In genomic region chr1:4794020-4794780, GRCh38 we compare ENCODE assay signal across 22 cellular contexts.
DNase-seq lines count a peak whose midpoint lies in the region; ATAC-seq lines count a peak whose summit lies in the region.
"Had no signal": no experiment of that assay in that cellular context is flagged by ENCODE, and none has a peak within 500 bp of the region (broad histone marks: within the 10 kb centered on the region; RNA-seq: fewer than 3 reads in every experiment).

No MANE protein-coding gene starts in this region.

- peak; percentile 14 for DNase-seq in NCI-H2196 (lab: John Stamatoyannopoulos, UW; ENCODE audit: unreplicated experiment)
- no peak for DNase-seq in NCI-H2196 treated with DMSO at 0.1 percent for 48 hours (lab: John Stamatoyannopoulos, UW; ENCODE audit: unreplicated experiment)
- peak; percentile 54 for DNase-seq in NCI-H2029 (lab: John Stamatoyannopoulos, UW)
- no peak for DNase-seq in stimulated activated effector memory CD8-positive, alpha-beta T cell treated with anti-CD3 and anti-CD28 coated beads, Interleukin-12 subunit alpha, Interleukin-12 subunit beta, amount 100 ng/mL, for 72 hours (ENCODE audit: low spot score in 2 of 2)
- no peak for DNase-seq in activated CD4-positive, alpha-beta T cell treated with anti-CD3 and anti-CD28 coated beads, Interleukin-2, amount 50 U/mL, for 4 hours
- no peak for DNase-seq in cerebellar nuclear complex (lab: John Stamatoyannopoulos, UW)
- DNase-seq in central memory CD4-positive, alpha-beta T cell: no peak
- DNase-seq: 8988T; activated CD4-positive, alpha-beta T cell treated with anti-CD3 and anti-CD28 coated beads for 36 hours; activated naive CD8-positive, alpha-beta T cell treated with anti-CD3 and anti-CD28 coated beads for 36 hours; AML-193; CD8-positive, alpha-beta memory T cell; effector memory CD4-positive, alpha-beta T cell; kidney; NCI-H2081; NCI-H526; nucleus accumbens; PC-9; stimulated activated CD4-positive, alpha-beta T cell treated with anti-CD3 and anti-CD28 coated beads, Interleukin-4, amount 100 ng/mL, for 1 hour; stimulated activated naive CD8-positive, alpha-beta T cell treated with anti-CD3 and anti-CD28 coated beads, Interleukin-15, Interleukin-2, amounts not matched to agents 100 U/mL and 50 U/mL, for 24 hours had no signal

- peak; percentile 71 for ATAC-seq in activated T-helper 17 cell treated with anti-CD3 and anti-CD28 coated beads, Interleukin-2, amount 50 U/mL, for 72 hours (replicated peaks)
- ATAC-seq in stimulated activated effector memory CD8-positive, alpha-beta T cell treated with anti-CD3 and anti-CD28 coated beads, Interleukin-12 subunit alpha, Interleukin-12 subunit beta, amount 100 ng/mL, for 72 hours: peak; percentile 17
- ATAC-seq: activated CD4-positive, alpha-beta T cell treated with anti-CD3 and anti-CD28 coated beads for 36 hours; stimulated activated naive CD8-positive, alpha-beta T cell treated with anti-CD3 and anti-CD28 coated beads, Interleukin-15, Interleukin-2, amounts not matched to agents 100 U/mL and 50 U/mL, for 24 hours had no signal

- H3K27me3 Mint-ChIP-seq in activated T-helper 17 cell treated with anti-CD3 and anti-CD28 coated beads, Interleukin-2, amount 50 U/mL, for 72 hours: peaks cover 8% of the 10 kb centered on the region
- H3K27me3 Mint-ChIP-seq: activated CD4-positive, alpha-beta T cell treated with anti-CD3 and anti-CD28 coated beads for 36 hours; activated naive CD8-positive, alpha-beta T cell treated with anti-CD3 and anti-CD28 coated beads for 36 hours had no signal

- H3K9me3 Mint-ChIP-seq in activated T-helper 17 cell treated with anti-CD3 and anti-CD28 coated beads, Interleukin-2, amount 50 U/mL, for 72 hours: no peaks in the 10 kb centered on the region
- no peaks in the 10 kb centered on the region for H3K9me3 Mint-ChIP-seq in stimulated activated effector memory CD8-positive, alpha-beta T cell treated with anti-CD3 and anti-CD28 coated beads, Interleukin-12 subunit alpha, Interleukin-12 subunit beta, amount 100 ng/mL, for 72 hours
- H3K9me3 Mint-ChIP-seq: activated naive CD8-positive, alpha-beta T cell treated with anti-CD3 and anti-CD28 coated beads for 36 hours; activated T-helper 1 cell treated with anti-CD3 and anti-CD28 coated beads, Interleukin-12 subunit alpha, Interleukin-12 subunit beta, Interleukin-2, Interleukin-4 antibody, amounts not matched to agents 30 ng/mL and 10 ng/mL and 1 ng/mL, durations not matched to agents 14 hours and 24 hours and 36 hours had no signal

- H3K4me1 Mint-ChIP-seq in activated T-helper 17 cell treated with anti-CD3 and anti-CD28 coated beads, Interleukin-2, amount 50 U/mL, for 72 hours: no peaks in the 10 kb centered on the region
- peaks cover 5% of the 10 kb centered on the region for H3K4me1 Mint-ChIP-seq in stimulated activated effector memory CD8-positive, alpha-beta T cell treated with anti-CD3 and anti-CD28 coated beads, Interleukin-12 subunit alpha, Interleukin-12 subunit beta, amount 100 ng/mL, for 72 hours
- H3K4me1 Mint-ChIP-seq: activated CD4-positive, alpha-beta T cell treated with anti-CD3 and anti-CD28 coated beads for 36 hours; CD8-positive, alpha-beta memory T cell had no signal

- H3K27ac Mint-ChIP-seq in activated T-helper 17 cell treated with anti-CD3 and anti-CD28 coated beads, Interleukin-2, amount 50 U/mL, for 72 hours: no peak overlapping the region
- no peak overlapping the region for H3K27ac Mint-ChIP-seq in stimulated activated effector memory CD8-positive, alpha-beta T cell treated with anti-CD3 and anti-CD28 coated beads, Interleukin-12 subunit alpha, Interleukin-12 subunit beta, amount 100 ng/mL, for 72 hours
- H3K27ac Mint-ChIP-seq: activated CD4-positive, alpha-beta T cell treated with anti-CD3 and anti-CD28 coated beads for 36 hours; activated naive CD8-positive, alpha-beta T cell treated with anti-CD3 and anti-CD28 coated beads for 36 hours; activated T-helper 1 cell treated with anti-CD3 and anti-CD28 coated beads, Interleukin-12 subunit alpha, Interleukin-12 subunit beta, Interleukin-2, Interleukin-4 antibody, amounts not matched to agents 30 ng/mL and 10 ng/mL and 1 ng/mL, durations not matched to agents 14 hours and 24 hours and 36 hours had no signal

- H3K36me3 Mint-ChIP-seq in activated T-helper 17 cell treated with anti-CD3 and anti-CD28 coated beads, Interleukin-2, amount 50 U/mL, for 72 hours (ENCODE audit: low read depth): no peaks in the 10 kb centered on the region
- no peaks in the 10 kb centered on the region for H3K36me3 Mint-ChIP-seq in stimulated activated effector memory CD8-positive, alpha-beta T cell treated with anti-CD3 and anti-CD28 coated beads, Interleukin-12 subunit alpha, Interleukin-12 subunit beta, amount 100 ng/mL, for 72 hours
- H3K36me3 Mint-ChIP-seq: activated naive CD8-positive, alpha-beta T cell treated with anti-CD3 and anti-CD28 coated beads for 36 hours; CD8-positive, alpha-beta memory T cell had no signal

- no peak overlapping the region for H3K4me3 Mint-ChIP-seq in activated T-helper 17 cell treated with anti-CD3 and anti-CD28 coated beads, Interleukin-2, amount 50 U/mL, for 72 hours
- no peak overlapping the region for H3K4me3 Mint-ChIP-seq in stimulated activated effector memory CD8-positive, alpha-beta T cell treated with anti-CD3 and anti-CD28 coated beads, Interleukin-12 subunit alpha, Interleukin-12 subunit beta, amount 100 ng/mL, for 72 hours
- H3K4me3 Mint-ChIP-seq: activated CD4-positive, alpha-beta T cell treated with anti-CD3 and anti-CD28 coated beads for 36 hours; activated naive CD8-positive, alpha-beta T cell treated with anti-CD3 and anti-CD28 coated beads for 36 hours; activated T-helper 1 cell treated with anti-CD3 and anti-CD28 coated beads, Interleukin-12 subunit alpha, Interleukin-12 subunit beta, Interleukin-2, Interleukin-4 antibody, amounts not matched to agents 30 ng/mL and 10 ng/mL and 1 ng/mL, durations not matched to agents 14 hours and 24 hours and 36 hours; CD8-positive, alpha-beta memory T cell had no signal

Comparison
In these comparisons a context has a peak if more than half of its experiments do, and no peak if none do; other contexts are left out.
1. DNase-seq: peak in NCI-H2196 (single experiment) and NCI-H2029 (single experiment); none in NCI-H2196 treated with DMSO at 0.1 percent for 48 hours (single experiment), stimulated activated effector memory CD8-positive, alpha-beta T cell treated with anti-CD3 and anti-CD28 coated beads, Interleukin-12 subunit alpha, Interleukin-12 subunit beta, amount 100 ng/mL, for 72 hours (0 of 2), activated CD4-positive, alpha-beta T cell treated with anti-CD3 and anti-CD28 coated beads, Interleukin-2, amount 50 U/mL, for 4 hours (0 of 2), cerebellar nuclear complex (0 of 2) and central memory CD4-positive, alpha-beta T cell (single experiment).